Comparison of ENCODE assay signal across 15 cellular contexts in the genomic region with DNA sequence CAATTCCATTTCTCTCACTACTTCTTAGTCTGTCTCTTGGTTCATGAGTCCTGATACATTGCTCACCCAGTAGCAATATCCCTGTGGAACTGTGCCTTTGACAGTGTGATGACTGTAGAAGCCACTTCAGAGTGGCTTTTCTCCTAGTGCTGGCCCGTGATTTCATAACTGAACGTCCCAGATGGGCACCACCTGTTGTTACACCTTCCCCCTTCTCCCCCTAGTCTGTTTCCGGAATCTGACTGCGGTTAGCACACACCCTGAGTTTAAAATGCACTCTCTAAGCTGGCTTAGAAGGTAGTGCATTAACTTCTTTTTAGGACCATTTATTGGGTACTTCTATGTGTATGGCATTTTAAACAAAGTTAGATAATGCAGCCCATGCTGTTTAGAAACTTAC.
A peak's percentile ranks its signal among the peaks of the same experiment; 100 is the strongest.
DNase-seq lines count a peak whose midpoint lies in the region; ATAC-seq and TF ChIP-seq lines count a peak whose summit lies in the region.
"Had no signal": no experiment of that assay in that cellular context is flagged by ENCODE, and none has a peak within 500 bp of the region (broad histone marks: within the 10 kb centered on the region; RNA-seq: fewer than 3 reads in every experiment).

No MANE protein-coding gene starts in this region.

- no peaks in the 10 kb centered on the region for H3K27me3 Mint-ChIP-seq in effector memory CD8-positive, alpha-beta T cell
- H3K27me3 Mint-ChIP-seq in stimulated activated memory B cell treated with anti-CD40 and anti-IgM and Interleukin-4, amounts not matched to agents 10 μg/mL and 1 μg/mL and 100 μg/mL, for 72 hours = no peaks in the 10 kb centered on the region

- no peak overlapping the region for H3K4me3 ChIP-seq in HFF-Myc (replicated peaks; ENCODE audit: low read depth, low read length)
- no peak overlapping the region for H3K4me3 ChIP-seq in Jurkat, Clone E6-1 (ENCODE audit: low read length)
- H3K4me3 ChIP-seq: GM23248 had no signal

- no peak overlapping the region for H3K4me3 Mint-ChIP-seq in effector memory CD8-positive, alpha-beta T cell
- H3K4me3 Mint-ChIP-seq in stimulated activated memory B cell treated with anti-CD40 and anti-IgM and Interleukin-4, amounts not matched to agents 10 μg/mL and 1 μg/mL and 100 μg/mL, for 72 hours = no peak overlapping the region

- peak overlapping the region; percentile 0 to 16 for H3K27ac Mint-ChIP-seq in effector memory CD8-positive, alpha-beta T cell
- H3K27ac Mint-ChIP-seq in stimulated activated memory B cell treated with anti-CD40 and anti-IgM and Interleukin-4, amounts not matched to agents 10 μg/mL and 1 μg/mL and 100 μg/mL, for 72 hours = no peak overlapping the region

- TF ChIP-seq CTCF in HFF-Myc (IDR thresholded peaks at IDR 0.05; ENCODE audit: low read depth, low read length, missing control alignments) = no peak

- DNase-seq in DMS 273 (lab: John Stamatoyannopoulos, UW; ENCODE audit: unreplicated experiment) = peak; percentile 40
- DNase-seq in DMS 273 treated with DMSO at 0.1 percent for 48 hours (lab: John Stamatoyannopoulos, UW) = no peak
- peak; percentile 47 for DNase-seq in HFF-Myc (ENCODE audit: extremely low read depth, low read depth)
- peak; percentile 69 for DNase-seq in Jurkat, Clone E6-1 (ENCODE audit: low read depth, low spot score)
- DNase-seq in effector memory CD8-positive, alpha-beta T cell = no peak
- DNase-seq in NCI-H187 (lab: John Stamatoyannopoulos, UW) = no peak
- DNase-seq in activated T-cell treated with anti-CD3 and anti-CD28 coated beads, Interleukin-2, amount 50 U/mL, for 1 hour = no peak
- DNase-seq: Calu3, DMS153, DMS79 treated with DMSO at 0.1 percent for 48 hours, EL, GM23248, KBM-7 had no signal

- no peaks in the 10 kb centered on the region for H3K36me3 Mint-ChIP-seq in effector memory CD8-positive, alpha-beta T cell (ENCODE audit: insufficient read depth)
- H3K36me3 Mint-ChIP-seq in stimulated activated memory B cell treated with anti-CD40 and anti-IgM and Interleukin-4, amounts not matched to agents 10 μg/mL and 1 μg/mL and 100 μg/mL, for 72 hours = peaks cover 28% of the 10 kb centered on the region

- ATAC-seq in effector memory CD8-positive, alpha-beta T cell (replicated peaks) = peak; percentile 32
- no peak for ATAC-seq in stimulated activated memory B cell treated with anti-CD40 and anti-IgM and Interleukin-4, amounts not matched to agents 10 μg/mL and 1 μg/mL and 100 μg/mL, for 72 hours
- ATAC-seq: HCT116 had no signal

- no peaks in the 10 kb centered on the region for H3K9me3 Mint-ChIP-seq in effector memory CD8-positive, alpha-beta T cell
- no peaks in the 10 kb centered on the region for H3K9me3 Mint-ChIP-seq in stimulated activated memory B cell treated with anti-CD40 and anti-IgM and Interleukin-4, amounts not matched to agents 10 μg/mL and 1 μg/mL and 100 μg/mL, for 72 hours

- peaks cover 10 to 11% of the 10 kb centered on the region in 2 donors for H3K4me1 Mint-ChIP-seq in effector memory CD8-positive, alpha-beta T cell (ENCODE audit: low read depth in 2 of 2)
- no peaks in the 10 kb centered on the region for H3K4me1 Mint-ChIP-seq in stimulated activated memory B cell treated with anti-CD40 and anti-IgM and Interleukin-4, amounts not matched to agents 10 μg/mL and 1 μg/mL and 100 μg/mL, for 72 hours

Comparison
In these comparisons a context has a peak if more than half of its experiments do, and no peak if none do; other contexts are left out.
1. DNase-seq: peak in DMS 273 (single experiment), HFF-Myc (single experiment) and Jurkat, Clone E6-1 (single experiment); none in DMS 273 treated with DMSO at 0.1 percent for 48 hours (single experiment), effector memory CD8-positive, alpha-beta T cell (0 of 3), NCI-H187 (0 of 2) and activated T-cell treated with anti-CD3 and anti-CD28 coated beads, Interleukin-2, amount 50 U/mL, for 1 hour (single experiment).